ENCODE assay signal across 8 cellular contexts in genomic region chr1:46489638-46490602, GRCh38. TPM values are rescaled to one million over a fixed set of nuclear protein-coding genes. Genes with fewer than 3 reads are reported as not detected.
A peak's percentile ranks its signal among the peaks of the same experiment; 100 is the strongest.
DNase-seq lines count a peak whose midpoint lies in the region; ATAC-seq and TF ChIP-seq lines count a peak whose summit lies in the region.

DMBX1 (plus strand) TSS chr1:46489836; CDS start chr1:46507011, 17,175 bp downstream.

- peak within 1 kb of the TSS; percentile 72 for H3K4me3 Mint-ChIP-seq in activated CD4-positive, alpha-beta memory T cell treated with anti-CD3 and anti-CD28 coated beads, Interleukin-2, amount 10 ng/mL, durations not matched to agents 7 days and 5 days

- no peak within 1 kb of the TSS for H3K9ac ChIP-seq in KMS-11

- H3K4me3 ChIP-seq in KMS-11 (IDR thresholded peaks at IDR 0.05; ENCODE audit: insufficient read depth, low read depth, low read length) (no peak within 1 kb of the TSS), prostate gland (peak within 1 kb of the TSS; percentile 6 to 28)

- no peaks in the 10 kb centered on the region for H3K36me3 ChIP-seq in KMS-11 (ENCODE audit: insufficient read depth)
- H3K36me3 ChIP-seq in prostate gland = no peaks in the 10 kb centered on the region

- H3K27me3 ChIP-seq in KMS-11 (ENCODE audit: insufficient read depth, low read depth) (peaks cover 42% of the 10 kb centered on the region), prostate gland (replicated peaks; ENCODE audit: insufficient read depth) (peaks cover 51% of the 10 kb centered on the region)

- peak; percentile 16 for DNase-seq in EL
- DNase-seq in activated CD4-positive, alpha-beta memory T cell treated with anti-CD3 and anti-CD28 coated beads, Interleukin-2, amount 10 ng/mL, durations not matched to agents 7 days and 5 days = peak; percentile 61
- DNase-seq in germinal center (ENCODE audit: low spot score) = peak; percentile 69
- DNase-seq in prostate gland (ENCODE audit: low spot score) = peak; percentile 37
- DNase-seq in GDM1 (lab: John Stamatoyannopoulos, UW) = no peak

- no peaks in the 10 kb centered on the region for H3K79me2 ChIP-seq in KMS-11 (ENCODE audit: insufficient read depth, low read depth)

- no peaks in the 10 kb centered on the region for H3K9me3 Mint-ChIP-seq in activated CD4-positive, alpha-beta memory T cell treated with anti-CD3 and anti-CD28 coated beads, Interleukin-2, amount 10 ng/mL, durations not matched to agents 7 days and 5 days

- WGBS in prostate gland = 3% methylated on average over 93 of the region's 93 CpGs

- H3K4me2 ChIP-seq in KMS-11 = peak within 1 kb of the TSS; percentile 42; the same call in 1 of the 2 replicates

- POLR2A ChIA-PET in activated CD4-positive, alpha-beta memory T cell treated with anti-CD3 and anti-CD28 coated beads, Interleukin-2, amount 10 ng/mL, durations not matched to agents 7 days and 5 days (lab: Charles Lee) = interaction anchor here (1.2 kb wide), 1 partner anchor 36 kb away, joined by 3 read pairs; no protein-coding TSS in a partner anchor

- no peaks in the 10 kb centered on the region for H3K4me1 ChIP-seq in KMS-11 (ENCODE audit: low read depth, poor library complexity, severe bottlenecking)
- peaks cover 5% of the 10 kb centered on the region for H3K4me1 ChIP-seq in prostate gland (replicated peaks)

- peak within 1 kb of the TSS; percentile 59; the same call in 1 of the 2 replicates for H2AFZ ChIP-seq in KMS-11 (ENCODE audit: low read depth)

- peak within 1 kb of the TSS; percentile 40 for H3K27ac Mint-ChIP-seq in activated CD4-positive, alpha-beta memory T cell treated with anti-CD3 and anti-CD28 coated beads, Interleukin-2, amount 10 ng/mL, durations not matched to agents 7 days and 5 days

- peaks cover 22% of the 10 kb centered on the region for H3K4me1 Mint-ChIP-seq in activated CD4-positive, alpha-beta memory T cell treated with anti-CD3 and anti-CD28 coated beads, Interleukin-2, amount 10 ng/mL, durations not matched to agents 7 days and 5 days

- no peaks in the 10 kb centered on the region for H4K20me1 ChIP-seq in KMS-11 (ENCODE audit: insufficient read depth)

- H3K27ac ChIP-seq in KMS-11 (no peak within 1 kb of the TSS), prostate gland (no peak within 1 kb of the TSS)

- H3K36me3 Mint-ChIP-seq in activated CD4-positive, alpha-beta memory T cell treated with anti-CD3 and anti-CD28 coated beads, Interleukin-2, amount 10 ng/mL, durations not matched to agents 7 days and 5 days (ENCODE audit: low read depth) = peaks cover 2% of the 10 kb centered on the region

- intact Hi-C loops in prostate gland (cut with DNase I) = no loop called here

- CTCF ChIA-PET in activated CD4-positive, alpha-beta memory T cell treated with anti-CD3 and anti-CD28 coated beads, Interleukin-2, amount 10 ng/mL, durations not matched to agents 7 days and 5 days (lab: Charles Lee) = no interaction called here

- peaks cover 91% of the 10 kb centered on the region for H3K27me3 Mint-ChIP-seq in activated CD4-positive, alpha-beta memory T cell treated with anti-CD3 and anti-CD28 coated beads, Interleukin-2, amount 10 ng/mL, durations not matched to agents 7 days and 5 days

- no peak for ATAC-seq in HG02571 (IDR thresholded peaks at IDR 0.05; ENCODE audit: unreplicated experiment)
- no peak for ATAC-seq in HG03045 (IDR thresholded peaks at IDR 0.05; ENCODE audit: unreplicated experiment)

- TF ChIP-seq CTCF in KMS-11 (conservative IDR thresholded peaks at IDR 0.05; ENCODE audit: low read depth, low read length) (no peak), prostate gland (IDR thresholded peaks at IDR 0.05) (no peak)

- TF ChIP-seq POLR2A in prostate gland (IDR thresholded peaks at IDR 0.05) = no peak

- H3K9me3 ChIP-seq in prostate gland = no peaks in the 10 kb centered on the region

RNA-seq across cellular contexts. Expression of gene DMBX1, which starts in this region (rescaled TPM):
- total RNA-seq in activated CD4-positive, alpha-beta memory T cell treated with anti-CD3 and anti-CD28 coated beads, Interleukin-2, amount 10 ng/mL, durations not matched to agents 7 days and 5 days = under 1 TPM; 0.30 to 0.38 TPM
- total RNA-seq in prostate gland = not detected

Comparison
In these comparisons a context has a peak if more than half of its experiments do, and no peak if none do; other contexts are left out.
1. Peak in DNase-seq in activated CD4-positive, alpha-beta memory T cell treated with anti-CD3 and anti-CD28 coated beads, Interleukin-2, amount 10 ng/mL, durations not matched to agents 7 days and 5 days; RNA of the gene not detected or under 1 TPM.
2. Peak in DNase-seq and H3K4me3 ChIP-seq in prostate gland; RNA of the gene not detected or under 1 TPM.